1 cellular context compared by ENCODE assay signal in genomic region chr5:139418804-139419203, GRCh38.
TF ChIP-seq lines count a peak whose summit lies in the region.

No MANE protein-coding gene starts in this region.

TF ChIP-seq in IMR-90, 13 proteins besides CTCF, POLR2A, EP300 and RAD21:
- TF ChIP-seq BHLHE40 (IDR thresholded peaks at IDR 0.05; ENCODE audit: low read depth, low read length) (no peak), CEBPB (IDR thresholded peaks at IDR 0.05; ENCODE audit: low read depth, low read length) (no peak), CHD1 (IDR thresholded peaks at IDR 0.05; ENCODE audit: low read depth, low read length) (no peak), FOS (IDR thresholded peaks at IDR 0.05; ENCODE audit: low read depth, low read length) (no peak), MAZ (IDR thresholded peaks at IDR 0.05; ENCODE audit: borderline replicate concordance, low read depth, low read length) (no peak), MAFK (IDR thresholded peaks at IDR 0.05; ENCODE audit: low read depth, low read length) (no peak), MXI1 (IDR thresholded peaks at IDR 0.05; ENCODE audit: borderline replicate concordance, low read depth, low read length) (no peak), RFX5 (IDR thresholded peaks at IDR 0.05; ENCODE audit: low read depth, low read length) (no peak), SMC3 (IDR thresholded peaks at IDR 0.05; ENCODE audit: low read depth, low read length) (no peak), RCOR1 (IDR thresholded peaks at IDR 0.05; ENCODE audit: insufficient replicate concordance, low read length) (no peak), NFE2L2 (IDR thresholded peaks at IDR 0.05; ENCODE audit: low read depth, low read length) (no peak)
- TF ChIP-seq, protein P1, sequence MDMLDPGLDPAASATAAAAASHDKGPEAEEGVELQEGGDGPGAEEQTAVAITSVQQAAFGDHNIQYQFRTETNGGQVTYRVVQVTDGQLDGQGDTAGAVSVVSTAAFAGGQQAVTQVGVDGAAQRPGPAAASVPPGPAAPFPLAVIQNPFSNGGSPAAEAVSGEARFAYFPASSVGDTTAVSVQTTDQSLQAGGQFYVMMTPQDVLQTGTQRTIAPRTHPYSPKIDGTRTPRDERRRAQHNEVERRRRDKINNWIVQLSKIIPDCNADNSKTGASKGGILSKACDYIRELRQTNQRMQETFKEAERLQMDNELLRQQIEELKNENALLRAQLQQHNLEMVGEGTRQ (IDR thresholded peaks at IDR 0.05; ENCODE audit: low read depth, low read length) = no peak
- TF ChIP-seq, protein P2, sequence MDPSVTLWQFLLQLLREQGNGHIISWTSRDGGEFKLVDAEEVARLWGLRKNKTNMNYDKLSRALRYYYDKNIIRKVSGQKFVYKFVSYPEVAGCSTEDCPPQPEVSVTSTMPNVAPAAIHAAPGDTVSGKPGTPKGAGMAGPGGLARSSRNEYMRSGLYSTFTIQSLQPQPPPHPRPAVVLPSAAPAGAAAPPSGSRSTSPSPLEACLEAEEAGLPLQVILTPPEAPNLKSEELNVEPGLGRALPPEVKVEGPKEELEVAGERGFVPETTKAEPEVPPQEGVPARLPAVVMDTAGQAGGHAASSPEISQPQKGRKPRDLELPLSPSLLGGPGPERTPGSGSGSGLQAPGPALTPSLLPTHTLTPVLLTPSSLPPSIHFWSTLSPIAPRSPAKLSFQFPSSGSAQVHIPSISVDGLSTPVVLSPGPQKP (IDR thresholded peaks at IDR 0.05; ENCODE audit: borderline replicate concordance, low read depth, low read length) = no peak
